ENCODE assay signal across 28 cellular contexts in genomic region chr9:93555370-93555769, GRCh38.
"Had no signal": no experiment of that assay in that cellular context is flagged by ENCODE, and none has a peak within 500 bp of the region (broad histone marks: within the 10 kb centered on the region; RNA-seq: fewer than 3 reads in every experiment).

No MANE protein-coding gene starts in this region.

- H3K9ac ChIP-seq: SK-N-SH had no signal

- H3K4me2 ChIP-seq: SK-N-SH had no signal

- H3K27ac ChIP-seq: brain microvascular endothelial cell, SJSA1 had no signal

- FAIRE-seq: TTC549 had no signal

- H3K4me3 ChIP-seq: SJSA1 had no signal

- ATAC-seq: activated CD4-positive, alpha-beta T cell treated with anti-CD3 and anti-CD28 coated beads for 36 hours; activated CD4-positive, CD25-positive, alpha-beta regulatory T cell treated with anti-CD3 and anti-CD28 coated beads, Interleukin-2, amount 50 U/mL, for 24 hours; Panc1 had no signal

- H3K27me3 ChIP-seq: brain microvascular endothelial cell, SJSA1 had no signal

- H3K4me1 ChIP-seq: SJSA1 had no signal

- H3K9me3 ChIP-seq: SJSA1, SK-N-SH had no signal

- DNase-seq: activated CD4-positive, alpha-beta memory T cell treated with anti-CD3 and anti-CD28 coated beads for 36 hours; activated CD4-positive, alpha-beta T cell treated with anti-CD3 and anti-CD28 coated beads for 36 hours; activated CD4-positive, alpha-beta T cell treated with anti-CD3 and anti-CD28 coated beads, Interleukin-2, amount 10 ng/mL, durations not matched to agents 7 days and 5 days; activated CD8-positive, alpha-beta memory T cell treated with anti-CD3 and anti-CD28 coated beads, Interleukin-2, amount 50 U/mL, for 4 hours; activated effector memory CD4-positive, alpha-beta T cell treated with anti-CD3 and anti-CD28 coated beads, Interleukin-2, amount 50 U/mL, for 16 hours; activated naive CD4-positive, alpha-beta T cell; activated naive CD4-positive, alpha-beta T cell treated with anti-CD3 and anti-CD28 coated beads, Interleukin-2, amount 50 U/mL, for 16 hours; activated naive CD8-positive, alpha-beta T cell treated with anti-CD3 and anti-CD28 coated beads for 36 hours; activated T-cell treated with anti-CD3 and anti-CD28 coated beads for 4 hours; activated T-cell treated with anti-CD3 and anti-CD28 coated beads, Interleukin-2, amount 50 U/mL, for 48 hours; amniotic stem cell; aorta; brain microvascular endothelial cell; central memory CD4-positive, alpha-beta T cell; Karpas-422; NCI-H1105; NCI-H1417 treated with DMSO at 0.1 percent for 48 hours; NCI-H1930; NCI-H2081 treated with DMSO at 0.1 percent for 48 hours; NCI-H226; NCI-H446 treated with DMSO at 0.1 percent for 48 hours; NCI-H524; SHP77; SK-N-SH had no signal
